16 cellular contexts compared by ENCODE assay signal in the genomic region with DNA sequence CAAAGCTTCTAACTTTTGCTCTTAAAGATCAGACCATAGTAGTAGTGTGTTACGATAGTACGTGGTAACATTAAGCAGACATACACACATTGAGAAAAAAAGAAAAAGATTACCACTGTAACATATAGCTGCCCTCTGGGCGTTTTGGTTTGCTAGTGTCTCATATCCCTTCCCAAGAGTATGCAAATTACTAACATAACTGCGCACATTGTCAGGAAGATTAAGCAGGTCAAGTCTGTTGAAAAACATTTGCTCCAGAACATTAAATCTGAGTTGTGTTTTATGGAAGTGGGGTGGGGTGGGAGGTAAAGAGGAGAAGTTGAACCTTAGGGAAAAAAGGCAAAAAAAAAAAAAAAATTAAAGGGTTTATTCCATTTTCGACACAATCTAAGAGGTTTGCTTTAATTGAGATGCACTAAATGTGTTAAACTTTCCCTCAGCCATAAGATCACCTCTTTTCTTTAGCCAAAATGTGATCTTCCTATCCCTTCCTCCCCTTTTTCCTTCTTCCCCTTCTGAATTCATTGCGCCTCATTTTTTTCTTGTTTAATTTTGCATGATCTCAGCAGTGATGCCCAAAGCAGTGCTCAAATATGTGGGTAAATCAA. TPM values are rescaled to one million over a fixed set of nuclear protein-coding genes. Genes with fewer than 3 reads are reported as not detected.
DNase-seq lines count a peak whose midpoint lies in the region; ATAC-seq and TF ChIP-seq lines count a peak whose summit lies in the region.
"Had no signal": no experiment of that assay in that cellular context is flagged by ENCODE, and none has a peak within 500 bp of the region (broad histone marks: within the 10 kb centered on the region; RNA-seq: fewer than 3 reads in every experiment).

No MANE protein-coding gene starts in this region.

- H3K4me3 Mint-ChIP-seq in activated naive CD8-positive, alpha-beta T cell: peak overlapping the region; percentile 79
- no peak overlapping the region for H3K4me3 Mint-ChIP-seq in activated naive CD8-positive, alpha-beta T cell treated with anti-CD3 and anti-CD28 coated beads, Interleukin-2, amount 50 U/mL, for 24 hours
- H3K4me3 Mint-ChIP-seq in type B pancreatic cell: peak overlapping the region; percentile 60

- H3K27ac ChIP-seq in KMS-11: no peak overlapping the region
- H3K27ac ChIP-seq: WERI-Rb-1 had no signal

- no peak overlapping the region for H3K27ac Mint-ChIP-seq in activated naive CD8-positive, alpha-beta T cell
- no peak overlapping the region for H3K27ac Mint-ChIP-seq in activated naive CD8-positive, alpha-beta T cell treated with anti-CD3 and anti-CD28 coated beads, Interleukin-2, amount 50 U/mL, for 24 hours
- no peak overlapping the region for H3K27ac Mint-ChIP-seq in type B pancreatic cell

- no peaks in the 10 kb centered on the region for H3K36me3 Mint-ChIP-seq in activated naive CD8-positive, alpha-beta T cell
- peaks cover 1% of the 10 kb centered on the region for H3K36me3 Mint-ChIP-seq in activated naive CD8-positive, alpha-beta T cell treated with anti-CD3 and anti-CD28 coated beads, Interleukin-2, amount 50 U/mL, for 24 hours (ENCODE audit: low read depth)
- no peaks in the 10 kb centered on the region for H3K36me3 Mint-ChIP-seq in type B pancreatic cell

- TF ChIP-seq CTCF in KMS-11 (conservative IDR thresholded peaks at IDR 0.05; ENCODE audit: low read depth, low read length) (no peak), type B pancreatic cell (conservative IDR thresholded peaks at IDR 0.05) (no peak)

- no peak for DNase-seq in activated naive CD8-positive, alpha-beta T cell treated with anti-CD3 and anti-CD28 coated beads, Interleukin-2, amount 50 U/mL, for 24 hours
- peak; percentile 20 for DNase-seq in foreskin melanocyte
- DNase-seq in type B pancreatic cell (ENCODE audit: extremely low spot score, unreplicated experiment): no peak
- DNase-seq in kidney glomerular epithelial cell (lab: John Stamatoyannopoulos, UW): no peak
- DNase-seq: central memory CD4-positive, alpha-beta T cell; KG1; left ventricle myocardium inferior; NCI-H1105; NCI-H2081 treated with DMSO at 0.1 percent for 48 hours; NCI-H510A; occipital lobe; WERI-Rb-1 had no signal

- no peaks in the 10 kb centered on the region for H3K9me3 Mint-ChIP-seq in activated naive CD8-positive, alpha-beta T cell (ENCODE audit: low read depth)
- H3K9me3 Mint-ChIP-seq in activated naive CD8-positive, alpha-beta T cell treated with anti-CD3 and anti-CD28 coated beads, Interleukin-2, amount 50 U/mL, for 24 hours: no peaks in the 10 kb centered on the region
- H3K9me3 Mint-ChIP-seq in type B pancreatic cell: no peaks in the 10 kb centered on the region

- peak overlapping the region; percentile 91; the same call in 1 of the 2 replicates for H3K4me2 ChIP-seq in KMS-11

- H2AFZ ChIP-seq in KMS-11 (ENCODE audit: low read depth): no peak overlapping the region

- H3K4me3 ChIP-seq in KMS-11 (IDR thresholded peaks at IDR 0.05; ENCODE audit: insufficient read depth, low read depth, low read length): no peak overlapping the region

- no peak for ATAC-seq in activated naive CD8-positive, alpha-beta T cell treated with anti-CD3 and anti-CD28 coated beads, Interleukin-2, amount 50 U/mL, for 24 hours
- ATAC-seq in GM18907 (IDR thresholded peaks at IDR 0.05; ENCODE audit: unreplicated experiment): no peak
- ATAC-seq in HG03159 (IDR thresholded peaks at IDR 0.05; ENCODE audit: unreplicated experiment): no peak

- H3K27me3 ChIP-seq in KMS-11 (ENCODE audit: insufficient read depth, low read depth): no peaks in the 10 kb centered on the region

- H3K4me1 Mint-ChIP-seq in activated naive CD8-positive, alpha-beta T cell (ENCODE audit: low read depth): peaks cover 37% of the 10 kb centered on the region
- H3K4me1 Mint-ChIP-seq in activated naive CD8-positive, alpha-beta T cell treated with anti-CD3 and anti-CD28 coated beads, Interleukin-2, amount 50 U/mL, for 24 hours: peaks cover 36% of the 10 kb centered on the region
- H3K4me1 Mint-ChIP-seq in type B pancreatic cell (ENCODE audit: unreplicated experiment): peaks cover 50% of the 10 kb centered on the region

- H3K36me3 ChIP-seq in KMS-11 (ENCODE audit: insufficient read depth): no peaks in the 10 kb centered on the region
- H3K36me3 ChIP-seq: left ventricle myocardium inferior had no signal

- H3K4me1 ChIP-seq in KMS-11 (ENCODE audit: low read depth, poor library complexity, severe bottlenecking): peaks cover 24% of the 10 kb centered on the region

- H3K27me3 Mint-ChIP-seq in activated naive CD8-positive, alpha-beta T cell: peaks cover 2% of the 10 kb centered on the region
- peaks cover 37% of the 10 kb centered on the region for H3K27me3 Mint-ChIP-seq in activated naive CD8-positive, alpha-beta T cell treated with anti-CD3 and anti-CD28 coated beads, Interleukin-2, amount 50 U/mL, for 24 hours
- H3K27me3 Mint-ChIP-seq in type B pancreatic cell: peaks cover 52% of the 10 kb centered on the region

- H3K79me2 ChIP-seq in KMS-11 (ENCODE audit: insufficient read depth, low read depth): peaks cover 32% of the 10 kb centered on the region

- H3K9ac ChIP-seq in KMS-11: no peak overlapping the region

- H4K20me1 ChIP-seq in KMS-11 (ENCODE audit: insufficient read depth): no peaks in the 10 kb centered on the region

RNA-seq across cellular contexts. Expression of gene LRIG1, which starts 1.5 kb away (rescaled TPM):
- 10.9 and 28.9 TPM in 2 replicates for total RNA-seq in type B pancreatic cell (ENCODE audit: low replicate concordance)
